ENCODE assay signal across 8 cellular contexts in the genomic region with DNA sequence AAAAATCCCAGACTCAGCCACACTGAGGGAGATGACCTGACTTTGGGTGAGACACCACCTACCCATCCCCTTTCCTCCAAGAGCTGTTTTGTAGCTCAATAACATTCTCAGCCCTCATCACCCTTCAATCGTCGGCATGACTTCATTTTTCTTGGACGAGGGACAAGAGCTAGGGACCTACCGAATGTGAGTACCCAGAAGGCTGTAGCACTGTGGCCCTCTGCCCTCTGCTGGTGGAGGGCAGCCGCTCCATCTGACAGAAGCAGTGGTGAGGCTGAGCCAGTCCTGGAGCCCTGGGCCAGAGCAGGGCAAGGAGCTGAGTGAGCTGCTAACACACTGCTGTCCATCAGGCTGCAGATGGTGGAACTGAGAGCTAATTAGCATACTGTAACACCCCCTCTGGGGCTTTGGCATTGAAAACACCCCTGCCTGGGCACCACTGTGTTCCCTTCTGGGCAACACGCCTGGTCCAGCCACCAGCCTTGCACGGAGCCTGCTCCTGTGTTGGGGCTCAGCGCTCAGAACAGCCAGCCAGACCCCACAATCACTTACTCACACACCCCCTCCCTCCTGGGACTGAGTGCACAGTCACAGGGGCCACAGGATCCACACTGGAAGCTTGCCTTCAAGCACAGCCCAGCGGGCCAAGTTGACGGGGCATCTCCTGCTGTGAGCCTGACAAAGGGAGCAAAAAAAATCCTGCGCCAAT. TPM values are rescaled to one million over a fixed set of nuclear protein-coding genes. Genes with fewer than 3 reads are reported as not detected.
DNase-seq lines count a peak whose midpoint lies in the region; ATAC-seq, FAIRE-seq and TF ChIP-seq lines count a peak whose summit lies in the region.

No MANE protein-coding gene starts in this region.

- FAIRE-seq in GM12891 (lab: Jason Lieb, UNC), result peak; percentile 69

- no peaks in the 10 kb centered on the region for H3K9me3 ChIP-seq in BE2C

- TF ChIP-seq CTCF in BE2C (IDR thresholded peaks at IDR 0.05; ENCODE audit: low read depth, low read length) (peak; percentile 69), fibroblast of the aortic adventitia (IDR thresholded peaks at IDR 0.05; ENCODE audit: insufficient read depth, low read length) (peak; percentile 79)

- no peaks in the 10 kb centered on the region for H3K27me3 ChIP-seq in BE2C

- no peaks in the 10 kb centered on the region for H3K4me1 ChIP-seq in BE2C

- no peaks in the 10 kb centered on the region for H3K36me3 ChIP-seq in BE2C

- TF ChIP-seq POLR2A in GM12891 (IDR thresholded peaks at IDR 0.05; ENCODE audit: low read depth, low read length), result no peak

- no peak for ATAC-seq in GM18502 (IDR thresholded peaks at IDR 0.05; ENCODE audit: poor library complexity, unreplicated experiment)
- ATAC-seq in GM21786 (IDR thresholded peaks at IDR 0.05; ENCODE audit: unreplicated experiment), result no peak

- H3K4me3 ChIP-seq in BE2C (ENCODE audit: low read depth, low read length), result no peak overlapping the region
- H3K4me3 ChIP-seq in fibroblast of the aortic adventitia (ENCODE audit: low read depth, low read length), result peak overlapping the region; percentile 17

- DNase-seq in BE2C, result peak; percentile 64
- no peak for DNase-seq in GM12891 (ENCODE audit: insufficient read length, low spot score)
- peak; percentile 18 for DNase-seq in SW480 (ENCODE audit: low spot score)
- peak; percentile 80 for DNase-seq in fibroblast of the aortic adventitia (ENCODE audit: low read depth)
- DNase-seq in stimulated activated CD4-positive, alpha-beta T cell treated with anti-CD3 and anti-CD28 coated beads, Interleukin-4, amount 100 ng/mL, for 48 hours (ENCODE audit: low read depth in 2 of 2), result peak; percentile 24 to 26
- DNase-seq in T-helper 9 cell, result no peak

TF ChIP-seq in GM12891, 5 proteins besides CTCF, POLR2A, EP300 and RAD21:
- TF ChIP-seq TAF1 (IDR thresholded peaks at IDR 0.05; ENCODE audit: low read depth, low read length), result no peak
- no peak for TF ChIP-seq SPI1 (IDR thresholded peaks at IDR 0.05; ENCODE audit: low read depth, low read length)
- no peak for TF ChIP-seq POU2F2 (IDR thresholded peaks at IDR 0.05; ENCODE audit: low read depth, low read length)
- no peak for TF ChIP-seq PAX5 (IDR thresholded peaks at IDR 0.05; ENCODE audit: insufficient read depth, low read length, severe bottlenecking)
- TF ChIP-seq POLR2AphosphoS5 (IDR thresholded peaks at IDR 0.05; ENCODE audit: low read depth, low read length), result no peak
TF ChIP-seq in GM12891: peak in this region for 0.

RNA-seq across cellular contexts. Expression of a gene that starts 18.3 kb away (rescaled TPM):
- 0.43 TPM for polyA plus RNA-seq in BE2C (2012; ENCODE audit: insufficient read depth, insufficient read length, low read depth)
- polyA plus RNA-seq in GM12891 (2012; ENCODE audit: low read depth, missing spikeins), result not detected
- 1.1 and 16.3 TPM in 2 replicates for total RNA-seq in fibroblast of the aortic adventitia (ENCODE audit: low replicate concordance)

RNA-seq across cellular contexts. Expression of a gene that starts 51.0 kb away (rescaled TPM):
- 2.3 TPM for polyA plus RNA-seq in BE2C (2012; ENCODE audit: insufficient read depth, insufficient read length, low read depth)
- 1.2 TPM for polyA plus RNA-seq in GM12891 (2012; ENCODE audit: low read depth, missing spikeins)
- 13.6 and 18.2 TPM in 2 replicates for total RNA-seq in fibroblast of the aortic adventitia (ENCODE audit: low replicate concordance)

Comparison
In these comparisons a context has a peak if more than half of its experiments do, and no peak if none do; other contexts are left out.
1. DNase-seq: peak in BE2C (single experiment), SW480 (single experiment), fibroblast of the aortic adventitia (single experiment) and stimulated activated CD4-positive, alpha-beta T cell treated with anti-CD3 and anti-CD28 coated beads, Interleukin-4, amount 100 ng/mL, for 48 hours (2 of 2); none in GM12891 (single experiment) and T-helper 9 cell (single experiment).